ENCODE assay signal across 11 cellular contexts in the genomic region with DNA sequence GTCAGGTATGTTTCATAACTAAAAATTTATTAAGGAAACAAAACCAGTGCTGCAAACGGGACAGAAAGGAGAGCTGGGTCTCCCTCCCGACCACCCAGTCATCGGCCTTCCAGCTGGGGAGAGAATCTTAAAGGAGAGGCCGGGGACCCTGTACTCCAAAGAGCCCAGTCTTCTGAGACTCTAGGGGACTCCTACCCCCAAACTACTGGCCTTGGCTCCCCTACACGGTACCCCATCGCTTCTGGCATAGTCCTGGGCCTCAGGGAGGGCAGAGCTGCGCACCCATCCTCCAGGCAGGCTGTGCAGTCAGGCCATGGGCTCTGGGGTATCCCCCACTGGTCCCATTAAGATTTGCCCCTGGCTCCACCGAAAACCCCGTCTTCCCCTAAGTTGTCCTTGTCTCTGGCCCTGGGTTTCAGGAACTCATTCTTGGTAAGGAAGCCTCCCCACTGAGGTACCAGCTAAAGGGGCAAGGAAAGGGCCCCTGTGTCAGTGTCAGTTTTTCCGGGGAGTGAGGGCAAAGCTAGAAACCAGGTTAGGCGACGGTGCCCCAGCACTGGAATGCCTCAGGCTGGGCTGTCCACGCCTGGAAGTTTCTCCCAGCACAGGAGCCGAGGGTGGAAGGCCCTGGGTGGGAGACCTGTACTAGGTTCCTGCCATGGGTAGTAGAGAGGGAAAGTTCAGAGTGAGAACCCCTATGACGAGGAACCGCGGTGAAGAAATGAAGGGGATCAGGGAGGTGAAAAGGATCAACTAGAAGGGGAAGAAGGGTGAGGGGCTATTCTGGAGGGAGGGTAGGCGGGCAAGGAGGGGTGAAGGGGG. TPM values are rescaled to one million over a fixed set of nuclear protein-coding genes. Genes with fewer than 3 reads are reported as not detected.
DNase-seq lines count a peak whose midpoint lies in the region; ATAC-seq and TF ChIP-seq lines count a peak whose summit lies in the region.
"Had no signal": no experiment of that assay in that cellular context is flagged by ENCODE, and none has a peak within 500 bp of the region (broad histone marks: within the 10 kb centered on the region; RNA-seq: fewer than 3 reads in every experiment).

No MANE protein-coding gene starts in this region.

- H3K9me2 ChIP-seq in hepatocyte (replicated peaks; ENCODE audit: insufficient read depth) = no peaks in the 10 kb centered on the region

- H2BK5ac ChIP-seq in IMR-90 (ENCODE audit: low read depth, low read length, poor library complexity, severe bottlenecking) = peak overlapping the region; percentile 67

- dilution Hi-C loops in IMR-90 (cut with HindIII; ENCODE audit: low sequenced_read_pairs, unreplicated experiment) = no loop called here

- H3K9me3 Mint-ChIP-seq in endothelial cell (ENCODE audit: unreplicated experiment) = no peaks in the 10 kb centered on the region

- peaks cover 33% of the 10 kb centered on the region for H4K20me1 ChIP-seq in BLaER1
- peaks cover 20% of the 10 kb centered on the region for H4K20me1 ChIP-seq in IMR-90 (ENCODE audit: insufficient read depth, low read length)
- H4K20me1 ChIP-seq in hepatocyte (ENCODE audit: insufficient read depth, poor library complexity, severe bottlenecking) = peaks cover 4% of the 10 kb centered on the region

- in situ Hi-C loops in IMR-90 (cut with MboI; ENCODE audit: low sequenced_read_pairs) = loop anchor here (10.0 kb wide), 1 partner anchor 115 kb away; no protein-coding TSS in a partner anchor

- H3K56ac ChIP-seq in IMR-90 (ENCODE audit: extremely low read depth, insufficient read depth, low read length) = no peak overlapping the region

- TF ChIP-seq CTCF in IMR-90 (conservative IDR thresholded peaks at IDR 0.05; ENCODE audit: low read depth, low read length) (no peak), endothelial cell (IDR thresholded peaks at IDR 0.05; ENCODE audit: unreplicated experiment) (no peak), ovary (IDR thresholded peaks at IDR 0.05) (no peak), hepatocyte (IDR thresholded peaks at IDR 0.05; ENCODE audit: poor library complexity) (no peak)

- peak overlapping the region; percentile 14; the same call in 1 of the 2 replicates for H3K18ac ChIP-seq in IMR-90 (ENCODE audit: low read depth, low read length)

- CTCF ChIA-PET in IMR-90 (lab: Yijun Ruan, JAX) = interaction anchor here (6.3 kb wide), 1 partner anchor 185 kb away, joined by 57 read pairs; no protein-coding TSS in a partner anchor

- TF ChIP-seq POLR2A in IMR-90 (IDR thresholded peaks at IDR 0.05; ENCODE audit: low read depth, low read length) (peak; percentile 14; the same call in 1 of the 2 replicates), ovary (IDR thresholded peaks at IDR 0.05) (no peak)

- peaks cover 40% of the 10 kb centered on the region for H3K36me3 ChIP-seq in BLaER1
- H3K36me3 ChIP-seq in IMR-90 (ENCODE audit: control insufficient read depth, insufficient read depth, low read length) = peaks cover 59% of the 10 kb centered on the region
- no peaks in the 10 kb centered on the region for H3K36me3 ChIP-seq in ovary
- no peaks in the 10 kb centered on the region for H3K36me3 ChIP-seq in hepatocyte (replicated peaks; ENCODE audit: insufficient read depth, low read depth)

- peak overlapping the region; percentile 91 for H2AK5ac ChIP-seq in IMR-90 (ENCODE audit: low read depth, low read length)

- H4K91ac ChIP-seq in IMR-90 (ENCODE audit: insufficient read depth, low read depth, low read length) = peak overlapping the region; percentile 7

- ATAC-seq in IMR-90 (ENCODE audit: low read depth) = no peak
- no peak for ATAC-seq in GM21526 (IDR thresholded peaks at IDR 0.05; ENCODE audit: low FRiP score, unreplicated experiment)

- no peaks in the 10 kb centered on the region for H3K9me3 ChIP-seq in BLaER1
- H3K9me3 ChIP-seq in IMR-90 (ENCODE audit: control insufficient read depth, insufficient read depth, low read length) = no peaks in the 10 kb centered on the region
- no peaks in the 10 kb centered on the region for H3K9me3 ChIP-seq in ovary
- no peaks in the 10 kb centered on the region for H3K9me3 ChIP-seq in hepatocyte (ENCODE audit: low read depth)

- H3K4me1 Mint-ChIP-seq in endothelial cell (ENCODE audit: unreplicated experiment) = peaks cover 42% of the 10 kb centered on the region

- peaks cover 26% of the 10 kb centered on the region for H3K36me3 Mint-ChIP-seq in endothelial cell (ENCODE audit: low read depth, unreplicated experiment)

- peak overlapping the region; percentile 6 for H3K14ac ChIP-seq in IMR-90 (replicated peaks; ENCODE audit: low read depth, low read length)

- H2AFZ ChIP-seq in IMR-90 (replicated peaks; ENCODE audit: low read length, poor library complexity) (peak overlapping the region; percentile 6), hepatocyte (no peak overlapping the region)

- peak overlapping the region; percentile 44; the same call in 1 of the 3 replicates for H2BK15ac ChIP-seq in IMR-90 (ENCODE audit: low read depth, low read length)

- peak overlapping the region; percentile 61 for H2BK20ac ChIP-seq in IMR-90 (ENCODE audit: low read depth, low read length)

- TSS peak; percentile 88 for BruUV-seq in IMR-90 (replicated peaks; lab: Mats Ljungman, UMichigan)

- peaks cover 61% of the 10 kb centered on the region for H3K27me3 ChIP-seq in BLaER1
- no peaks in the 10 kb centered on the region for H3K27me3 ChIP-seq in IMR-90 (ENCODE audit: control insufficient read depth, insufficient read depth, low read length)
- H3K27me3 ChIP-seq in ovary = no peaks in the 10 kb centered on the region
- peaks cover 39% of the 10 kb centered on the region for H3K27me3 ChIP-seq in hepatocyte

- H4K8ac ChIP-seq in IMR-90 (ENCODE audit: low read depth in 2 of 2, low read length in 2 of 2) = peak overlapping the region; percentile 43 to 60

- H2AK9ac ChIP-seq in IMR-90 (replicated peaks; ENCODE audit: low read depth, low read length, poor library complexity) = peak overlapping the region; percentile 76

- no peak for DNase-seq in IMR-90
- DNase-seq in endothelial cell (ENCODE audit: low spot score) = no peak
- DNase-seq in ovary = peak in 2 of 5 donors; percentile 33 to 37
- DNase-seq in NCI-H1092 treated with DMSO at 0.1 percent for 48 hours (lab: John Stamatoyannopoulos, UW) = no peak
- no peak for DNase-seq in hepatocyte (ENCODE audit: low spot score)
- DNase-seq in effector CD4-positive, alpha-beta T cell = no peak
- DNase-seq: DMS153, NCI-H1105, occipital lobe had no signal

- peak overlapping the region; percentile 88 for H3K23ac ChIP-seq in IMR-90 (ENCODE audit: low read depth, low read length)

- H3K27ac Mint-ChIP-seq in endothelial cell (ENCODE audit: unreplicated experiment) = no peak overlapping the region

- peak overlapping the region; percentile 42 for H3K4me3 Mint-ChIP-seq in endothelial cell (ENCODE audit: unreplicated experiment)

- POLR2A ChIA-PET in IMR-90 (lab: Charles Lee; ENCODE audit: unreplicated experiment) = no interaction called here

- intact Hi-C loops in IMR-90 (cut with micrococcal nuclease) = no loop called here
- intact Hi-C loops in ovary (cut with DNase I) = loop anchor here in 3 of 4 donors (2.0 to 5.0 kb wide), 3 partner anchors 117 to 222 kb away; no protein-coding TSS in a partner anchor

- H3K27me3 Mint-ChIP-seq in endothelial cell (ENCODE audit: unreplicated experiment) = peaks cover 26% of the 10 kb centered on the region

- no peak for TF ChIP-seq RAD21 in IMR-90 (IDR thresholded peaks at IDR 0.05; ENCODE audit: low read length)

- H3K4me2 ChIP-seq in BLaER1 = peak overlapping the region; percentile 100
- H3K4me2 ChIP-seq in IMR-90 (ENCODE audit: low read depth, low read length) = no peak overlapping the region; the same call in 1 of the 2 replicates
- H3K4me2 ChIP-seq in hepatocyte = no peak overlapping the region

- peak overlapping the region; percentile 65 for H2BK120ac ChIP-seq in IMR-90 (ENCODE audit: low read depth, low read length)

- H3K4me3 ChIP-seq in BLaER1 (peak overlapping the region; percentile 63), IMR-90 (ENCODE audit: insufficient read depth, low read depth, low read length) (no peak overlapping the region), ovary (no peak overlapping the region), hepatocyte (no peak overlapping the region)

- H3K9ac ChIP-seq in BLaER1 (peak overlapping the region; percentile 71), IMR-90 (ENCODE audit: low read depth, low read length) (peak overlapping the region; percentile 18)

- peaks cover 13 to 62% of the 10 kb centered on the region in 2 experiments for H3K79me1 ChIP-seq in IMR-90 (ENCODE audit: low read depth in 1 of 2, low read length in 2 of 2)

- peaks cover 13% of the 10 kb centered on the region for H3K9me1 ChIP-seq in IMR-90 (ENCODE audit: insufficient read depth, low read length)

- peaks cover 4% of the 10 kb centered on the region for H3K79me2 ChIP-seq in hepatocyte

- H3K4me1 ChIP-seq in BLaER1 = peaks cover 88% of the 10 kb centered on the region
- H3K4me1 ChIP-seq in IMR-90 (ENCODE audit: control insufficient read depth, insufficient read depth, low read length) = peaks cover 52% of the 10 kb centered on the region
- peaks cover 19% of the 10 kb centered on the region for H3K4me1 ChIP-seq in ovary (ENCODE audit: insufficient read depth)
- peaks cover 29% of the 10 kb centered on the region for H3K4me1 ChIP-seq in hepatocyte (ENCODE audit: insufficient read depth)

- peak overlapping the region; percentile 54; the same call in 1 of the 2 replicates for H3K27ac ChIP-seq in BLaER1
- peak overlapping the region; percentile 51 for H3K27ac ChIP-seq in IMR-90 (ENCODE audit: insufficient read depth, low read length)
- H3K27ac ChIP-seq in ovary = peak overlapping the region; percentile 89 to 98
- no peak overlapping the region for H3K27ac ChIP-seq in hepatocyte

- peak overlapping the region; percentile 67 for H4K5ac ChIP-seq in IMR-90 (ENCODE audit: low read depth, low read length)

- WGBS in IMR-90 (ENCODE audit: extremely low coverage in 2 of 2, insufficient read length in 1 of 2), 2 experiments = 94% methylated on average over 9 of the region's 18 CpGs; no CpG with 5 or more reads in 1 of the 2 experiments
- WGBS in ovary, 3 donors = 54 to 58% (median 55%) methylated on average over 18 of the region's 18 CpGs
- WGBS in hepatocyte (ENCODE audit: low lambda C conversion rate, missing lambda C conversion rate) = 89% methylated on average over 18 of the region's 18 CpGs

- H3K4ac ChIP-seq in IMR-90 (ENCODE audit: low read depth, low read length) = peak overlapping the region; percentile 67

- no peak for TF ChIP-seq EP300 in ovary (IDR thresholded peaks at IDR 0.05)

RNA-seq across cellular contexts. Expression of gene HIC1, which starts 5.1 kb away (rescaled TPM):
- total RNA-seq in IMR-90 (2012; rRNA removed) (10.0 and 10.4 TPM in 2 replicates), endothelial cell (ENCODE audit: unreplicated experiment) (0.72 TPM), ovary (100 to 1,000 TPM in 1 of 7 donors, 10 to 100 TPM in 6; 35.0 to 108 (median 68.0) TPM), hepatocyte (8.8 and 9.4 TPM in 2 replicates)
- polyA plus RNA-seq in IMR-90 (2012; rRNA removed) (23.0 and 30.9 TPM in 2 replicates), ovary (10 to 100 TPM in 1 of 2 donors, 1 to 10 TPM in 1; 3.9 to 16.3 TPM), hepatocyte (8.2 and 10.2 TPM in 2 replicates)
- 17.8 and 60.2 TPM in 2 replicates for polyA plus RNA-seq in IMR-90 (2012; cell fraction: cytosol; rRNA removed)
- polyA plus RNA-seq in IMR-90 (2012; cell fraction: nucleus; rRNA removed; ENCODE audit: low replicate concordance) = 69.0 and 122 TPM in 2 replicates

RNA-seq across cellular contexts. Expression of gene OVCA2, which starts 18.2 kb away (rescaled TPM):
- total RNA-seq in IMR-90 (2012; rRNA removed) = 38.7 and 42.2 TPM in 2 replicates
- 46.9 and 52.6 TPM in 2 replicates for polyA plus RNA-seq in IMR-90 (2012; rRNA removed)
- polyA plus RNA-seq in IMR-90 (2012; cell fraction: cytosol; rRNA removed) = 40.4 and 50.0 TPM in 2 replicates
- 23.2 and 26.2 TPM in 2 replicates for polyA plus RNA-seq in IMR-90 (2012; cell fraction: nucleus; rRNA removed; ENCODE audit: low replicate concordance)
- total RNA-seq in endothelial cell (ENCODE audit: unreplicated experiment) = 32.7 TPM
- total RNA-seq in ovary = 10 to 100 TPM; 19.1 to 26.4 (median 21.2) TPM
- polyA plus RNA-seq in ovary = 10 to 100 TPM; 13.2 to 28.3 TPM
- 49.2 and 56.4 TPM in 2 replicates for total RNA-seq in hepatocyte
- 72.5 and 72.7 TPM in 2 replicates for polyA plus RNA-seq in hepatocyte

RNA-seq across cellular contexts. Expression of gene DPH1, which starts 30.1 kb away (rescaled TPM):
- 20.6 and 24.4 TPM in 2 replicates for total RNA-seq in IMR-90 (2012; rRNA removed)
- polyA plus RNA-seq in IMR-90 (2012; rRNA removed) = 49.9 and 51.9 TPM in 2 replicates
- polyA plus RNA-seq in IMR-90 (2012; cell fraction: cytosol; rRNA removed) = 31.8 and 38.7 TPM in 2 replicates
- 153 and 299 TPM in 2 replicates for polyA plus RNA-seq in IMR-90 (2012; cell fraction: nucleus; rRNA removed; ENCODE audit: low replicate concordance)
- total RNA-seq in endothelial cell (ENCODE audit: unreplicated experiment) = 27.1 TPM
- 10 to 100 TPM; 42.4 to 77.7 (median 46.0) TPM for total RNA-seq in ovary
- polyA plus RNA-seq in ovary = 10 to 100 TPM; 27.5 to 47.2 TPM
- total RNA-seq in hepatocyte = 26.2 and 27.8 TPM in 2 replicates
- 45.2 and 49.0 TPM in 2 replicates for polyA plus RNA-seq in hepatocyte

RNA-seq across cellular contexts. Expression of gene RTN4RL1, which starts 34.9 kb away (rescaled TPM):
- total RNA-seq in IMR-90 (2012; rRNA removed) (under 0.01 TPM in 2 replicates), endothelial cell (ENCODE audit: unreplicated experiment) (not detected), ovary (1 to 10 TPM in 5 of 7 donors, under 1 TPM in 1, not detected in 1; 0.92 to 4.1 (median 1.9) TPM), hepatocyte (0.48 and 1.4 TPM in 2 replicates)
- polyA plus RNA-seq in IMR-90 (2012; rRNA removed) (0.03 and 0.04 TPM in 2 replicates), ovary (under 1 TPM; 0.30 to 0.42 TPM), hepatocyte (0.53 and 0.97 TPM in 2 replicates)
- 0.07 TPM in 1 of 2 replicates, not detected in the other for polyA plus RNA-seq in IMR-90 (2012; cell fraction: cytosol; rRNA removed)
- polyA plus RNA-seq in IMR-90 (2012; cell fraction: nucleus; rRNA removed; ENCODE audit: low replicate concordance) = 0.03 TPM in 1 of 2 replicates, not detected in the other
